ENCODE assay signal across 16 cellular contexts in the genomic region with DNA sequence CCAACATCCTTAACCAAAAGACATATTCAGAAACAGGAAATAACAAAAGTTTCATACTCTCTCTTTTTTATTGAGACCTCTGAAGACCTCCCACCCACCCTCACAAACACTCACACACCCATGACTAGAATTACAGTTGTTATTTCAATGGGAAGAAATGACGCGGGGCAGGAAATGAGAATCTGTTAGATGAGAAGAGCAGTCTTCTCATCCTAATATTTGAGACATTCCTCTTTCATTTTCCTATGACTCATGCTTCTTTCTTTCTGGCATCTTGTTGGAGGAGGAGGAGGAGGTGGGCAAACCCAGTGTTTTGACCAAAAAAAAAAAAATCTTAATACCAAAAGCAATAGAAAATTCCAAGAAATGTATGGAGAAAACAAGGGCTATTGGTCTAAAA.
DNase-seq lines count a peak whose midpoint lies in the region; TF ChIP-seq lines count a peak whose summit lies in the region.
"Had no signal": no experiment of that assay in that cellular context is flagged by ENCODE, and none has a peak within 500 bp of the region (broad histone marks: within the 10 kb centered on the region; RNA-seq: fewer than 3 reads in every experiment).

No MANE protein-coding gene starts in this region.

- intact Hi-C loops in posterior cingulate gyrus (cut with DNase I) = no loop called here

- in situ Hi-C loops in astrocyte of the spinal cord (cut with HindIII; ENCODE audit: low sequenced_read_pairs) = no loop called here

- H3K9me3 ChIP-seq in WERI-Rb-1 (ENCODE audit: severe bottlenecking) = no peaks in the 10 kb centered on the region
- H3K9me3 ChIP-seq: colonic mucosa, sigmoid colon, vagina had no signal

- DNase-seq in HS-5 (ENCODE audit: low read depth) (peak; percentile 77), astrocyte of the spinal cord (ENCODE audit: low read depth, low spot score) (peak; percentile 79), foreskin melanocyte (peak; percentile 18), posterior cingulate gyrus (no peak), WERI-Rb-1 (no peak), GOT3 (lab: John Stamatoyannopoulos, UW) (no peak)
- no peak for DNase-seq in stimulated activated CD4-positive, alpha-beta T cell treated with anti-CD3 and anti-CD28 coated beads, Interleukin-4, amount 100 ng/mL, for 4 hours
- DNase-seq: AML-193, colonic mucosa, erythroblast, NCI-H187, NCI-H524, OCI-M1, sigmoid colon had no signal

- TF ChIP-seq CTCF in astrocyte of the spinal cord (IDR thresholded peaks at IDR 0.05; ENCODE audit: low read depth, low read length) (no peak), WERI-Rb-1 (IDR thresholded peaks at IDR 0.05; ENCODE audit: low read depth, low read length) (no peak)

- H3K79me2 ChIP-seq in ACC112 (ENCODE audit: control insufficient read depth, insufficient read depth, low read length, unreplicated experiment) = no peaks in the 10 kb centered on the region

- peaks cover 38% of the 10 kb centered on the region for H3K4me1 ChIP-seq in ACC112 (ENCODE audit: control insufficient read depth, insufficient read depth, low read length, unreplicated experiment)
- H3K4me1 ChIP-seq: colonic mucosa, vagina had no signal

- no peaks in the 10 kb centered on the region for H3K27me3 ChIP-seq in ACC112 (ENCODE audit: insufficient read depth, low read length)
- peaks cover 47% of the 10 kb centered on the region for H3K27me3 ChIP-seq in WERI-Rb-1 (ENCODE audit: insufficient read depth, low read depth, severe bottlenecking)
- H3K27me3 ChIP-seq: colonic mucosa, sigmoid colon, vagina had no signal

- H3K27ac ChIP-seq in ACC112 (ENCODE audit: low read depth, low read length) (peak overlapping the region; percentile 69), WERI-Rb-1 (no peak overlapping the region)
- H3K27ac ChIP-seq: colonic mucosa, sigmoid colon, vagina had no signal

- peaks cover 6% of the 10 kb centered on the region; the same call in 1 of the 2 replicates for H3K36me3 ChIP-seq in ACC112 (ENCODE audit: insufficient read depth, low read length)
- H3K36me3 ChIP-seq in WERI-Rb-1 = no peaks in the 10 kb centered on the region
- H3K36me3 ChIP-seq: colonic mucosa, sigmoid colon, vagina had no signal

- H3K4me3 ChIP-seq in ACC112 (ENCODE audit: low read depth, low read length) (no peak overlapping the region; the same call in 1 of the 2 replicates), astrocyte of the spinal cord (ENCODE audit: low read depth, low read length) (no peak overlapping the region), WERI-Rb-1 (ENCODE audit: low read depth, low read length) (no peak overlapping the region)
- H3K4me3 ChIP-seq: colonic mucosa, sigmoid colon, vagina had no signal

- peak overlapping the region; percentile 52 for H2AFZ ChIP-seq in ACC112 (ENCODE audit: low read length, unreplicated experiment)

Comparison
In these comparisons a context has a peak if more than half of its experiments do, and no peak if none do; other contexts are left out.
1. DNase-seq: peak in HS-5 (single experiment), astrocyte of the spinal cord (single experiment) and foreskin melanocyte (single experiment); none in stimulated activated CD4-positive, alpha-beta T cell treated with anti-CD3 and anti-CD28 coated beads, Interleukin-4, amount 100 ng/mL, for 4 hours (0 of 2), posterior cingulate gyrus (0 of 10), WERI-Rb-1 (single experiment) and GOT3 (single experiment).